Comparison of ENCODE assay signal across 10 cellular contexts in the genomic region with DNA sequence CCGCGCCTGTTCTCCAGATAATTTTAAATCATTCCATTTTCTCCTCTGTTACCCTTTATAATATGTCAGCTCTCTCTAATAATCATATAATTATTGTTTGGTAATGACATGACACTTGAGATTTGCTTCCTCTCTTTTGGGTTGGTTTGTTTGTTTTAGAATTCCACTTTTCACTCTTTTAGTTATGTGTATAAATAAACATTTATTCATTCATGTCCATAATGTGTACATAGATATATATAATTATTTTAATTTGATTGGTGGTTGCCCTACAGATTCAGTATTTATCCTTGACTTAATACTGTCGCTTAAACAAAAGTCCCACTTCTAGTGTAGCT.
DNase-seq lines count a peak whose midpoint lies in the region; ATAC-seq and TF ChIP-seq lines count a peak whose summit lies in the region.
"Had no signal": no experiment of that assay in that cellular context is flagged by ENCODE, and none has a peak within 500 bp of the region (broad histone marks: within the 10 kb centered on the region; RNA-seq: fewer than 3 reads in every experiment).

No MANE protein-coding gene starts in this region.

- H3K9me3 Mint-ChIP-seq in chondrocyte (ENCODE audit: low read depth), result no peaks in the 10 kb centered on the region
- peaks cover 0 to 7% (median 0%) of the 10 kb centered on the region in 11 donors for H3K9me3 Mint-ChIP-seq in naive thymus-derived CD4-positive, alpha-beta T cell
- H3K9me3 Mint-ChIP-seq in activated CD4-positive, alpha-beta memory T cell treated with anti-CD3 and anti-CD28 coated beads for 36 hours, result no peaks in the 10 kb centered on the region
- no peaks in the 10 kb centered on the region for H3K9me3 Mint-ChIP-seq in activated naive CD4-positive, alpha-beta T cell treated with anti-CD3 and anti-CD28 coated beads, Interleukin-2, amount 50 U/mL, for 72 hours
- H3K9me3 Mint-ChIP-seq: activated T-helper 1 cell treated with anti-CD3 and anti-CD28 coated beads, Interleukin-12 subunit alpha, Interleukin-12 subunit beta, Interleukin-2, Interleukin-4 antibody, amounts not matched to agents 30 ng/mL and 10 ng/mL and 1 ng/mL, durations not matched to agents 14 hours and 24 hours and 36 hours had no signal

- intact Hi-C loops in left ventricle myocardium inferior (cut with micrococcal nuclease), result no loop called here
- intact Hi-C loops in heart left ventricle (cut with DNase I), result no loop called here
- intact Hi-C loops in naive thymus-derived CD4-positive, alpha-beta T cell (cut with micrococcal nuclease), result no loop called here
- intact Hi-C loops in activated CD4-positive, alpha-beta memory T cell treated with anti-CD3 and anti-CD28 coated beads for 36 hours (cut with micrococcal nuclease), result no loop called here

- H3K4me1 ChIP-seq in left ventricle myocardium inferior (peaks cover 10% of the 10 kb centered on the region), heart left ventricle (peaks cover 0 to 12% (median 0%) of the 10 kb centered on the region in 12 donors)
- H3K4me1 ChIP-seq in naive thymus-derived CD4-positive, alpha-beta T cell (ENCODE audit: control insufficient read depth in 2 of 2, insufficient read depth in 2 of 2, low read length in 2 of 2), result no peaks in the 10 kb centered on the region

- peaks cover 50% of the 10 kb centered on the region for H3K27me3 Mint-ChIP-seq in chondrocyte (ENCODE audit: low read depth)
- H3K27me3 Mint-ChIP-seq in naive thymus-derived CD4-positive, alpha-beta T cell, result peaks cover 44 to 74% (median 67%) of the 10 kb centered on the region in 5 donors
- H3K27me3 Mint-ChIP-seq in activated CD4-positive, alpha-beta memory T cell treated with anti-CD3 and anti-CD28 coated beads for 36 hours, result peaks cover 47% of the 10 kb centered on the region

- H3K27ac ChIP-seq in left ventricle myocardium inferior (replicated peaks) (no peak overlapping the region), heart left ventricle (no peak overlapping the region)
- no peak overlapping the region for H3K27ac ChIP-seq in naive thymus-derived CD4-positive, alpha-beta T cell (ENCODE audit: low read depth, low read length)

- H3K9me3 ChIP-seq in left ventricle myocardium inferior (replicated peaks) (no peaks in the 10 kb centered on the region), heart left ventricle (no peaks in the 10 kb centered on the region)
- no peaks in the 10 kb centered on the region for H3K9me3 ChIP-seq in naive thymus-derived CD4-positive, alpha-beta T cell (ENCODE audit: control insufficient read depth in 2 of 3, low read length in 3 of 3)

- H3K36me3 ChIP-seq in left ventricle myocardium inferior (no peaks in the 10 kb centered on the region), heart left ventricle (no peaks in the 10 kb centered on the region)
- no peaks in the 10 kb centered on the region for H3K36me3 ChIP-seq in naive thymus-derived CD4-positive, alpha-beta T cell (ENCODE audit: control insufficient read depth in 2 of 3, insufficient read depth in 3 of 3, low read length in 3 of 3)

- POLR2A ChIA-PET in naive thymus-derived CD4-positive, alpha-beta T cell (lab: Charles Lee), result no interaction called here
- POLR2A ChIA-PET in activated CD4-positive, alpha-beta memory T cell treated with anti-CD3 and anti-CD28 coated beads for 36 hours (lab: Charles Lee), result no interaction called here

- peak overlapping the region; percentile 47 for H3K4me3 ChIP-seq in left ventricle myocardium inferior
- H3K4me3 ChIP-seq in heart left ventricle, result peak overlapping the region in 6 of 12 donors; percentile 11 to 42 (median 22)
- H3K4me3 ChIP-seq in naive thymus-derived CD4-positive, alpha-beta T cell (ENCODE audit: low read length), result no peak overlapping the region

- no peak for TF ChIP-seq POLR2A in heart left ventricle (IDR thresholded peaks at IDR 0.05)

- ATAC-seq in heart left ventricle (no peak), HG03571 (IDR thresholded peaks at IDR 0.05; ENCODE audit: unreplicated experiment) (no peak)
- ATAC-seq in naive thymus-derived CD4-positive, alpha-beta T cell, result no peak
- no peak for ATAC-seq in activated naive CD4-positive, alpha-beta T cell treated with anti-CD3 and anti-CD28 coated beads, Interleukin-2, amount 50 U/mL, for 72 hours

- H3K27me3 ChIP-seq in left ventricle myocardium inferior (ENCODE audit: low read depth), result peaks cover 97% of the 10 kb centered on the region
- peaks cover 15 to 70% (median 57%) of the 10 kb centered on the region in 9 donors for H3K27me3 ChIP-seq in heart left ventricle
- no peaks in the 10 kb centered on the region for H3K27me3 ChIP-seq in naive thymus-derived CD4-positive, alpha-beta T cell (ENCODE audit: control insufficient read depth in 2 of 2, insufficient read depth in 2 of 2, low read length in 2 of 2)

- peaks cover 2% of the 10 kb centered on the region for H3K36me3 Mint-ChIP-seq in chondrocyte (ENCODE audit: low read depth)
- H3K36me3 Mint-ChIP-seq in naive thymus-derived CD4-positive, alpha-beta T cell, result peaks cover 0 to 3% (median 0%) of the 10 kb centered on the region in 5 donors
- H3K36me3 Mint-ChIP-seq in activated CD4-positive, alpha-beta memory T cell treated with anti-CD3 and anti-CD28 coated beads for 36 hours, result no peaks in the 10 kb centered on the region
- peaks cover 4 to 5% of the 10 kb centered on the region in 2 donors for H3K36me3 Mint-ChIP-seq in activated naive CD4-positive, alpha-beta T cell treated with anti-CD3 and anti-CD28 coated beads, Interleukin-2, amount 50 U/mL, for 72 hours

- WGBS in heart left ventricle, 4 donors, result 34 to 43% (median 40%) methylated on average over 3 of the region's 3 CpGs

- CTCF ChIA-PET in naive thymus-derived CD4-positive, alpha-beta T cell (lab: Charles Lee), result interaction anchor here (1.1 kb wide), 1 partner anchor 46 kb away, joined by 3 read pairs; no protein-coding TSS in a partner anchor
- CTCF ChIA-PET in activated CD4-positive, alpha-beta memory T cell treated with anti-CD3 and anti-CD28 coated beads for 36 hours (lab: Charles Lee), result interaction anchor here (1.0 kb wide), 1 partner anchor 46 kb away, joined by 5 read pairs; no protein-coding TSS in a partner anchor

- DNase-seq in left ventricle myocardium inferior, result no peak
- DNase-seq in heart left ventricle, result no peak
- no peak for DNase-seq in chondrocyte (ENCODE audit: low spot score)
- DNase-seq in naive thymus-derived CD4-positive, alpha-beta T cell, result no peak
- DNase-seq in activated CD4-positive, alpha-beta memory T cell treated with anti-CD3 and anti-CD28 coated beads for 36 hours, result no peak
- no peak for DNase-seq in stimulated activated CD4-positive, alpha-beta T cell treated with anti-CD3 and anti-CD28 coated beads, Interleukin-4, amount 100 ng/mL, for 24 hours
- no peak for DNase-seq in activated naive CD4-positive, alpha-beta T cell treated with anti-CD3 and anti-CD28 coated beads, Interleukin-2, amount 50 U/mL, for 72 hours (ENCODE audit: low spot score in 2 of 2)
- DNase-seq: effector CD4-positive, alpha-beta T cell had no signal

- H3K4me1 Mint-ChIP-seq in chondrocyte (ENCODE audit: low read depth), result peaks cover 6% of the 10 kb centered on the region
- H3K4me1 Mint-ChIP-seq in naive thymus-derived CD4-positive, alpha-beta T cell, result peaks cover 0 to 11% (median 6%) of the 10 kb centered on the region in 7 donors
- H3K4me1 Mint-ChIP-seq in activated CD4-positive, alpha-beta memory T cell treated with anti-CD3 and anti-CD28 coated beads for 36 hours (ENCODE audit: low read depth), result peaks cover 2% of the 10 kb centered on the region

- no peak overlapping the region for H3K27ac Mint-ChIP-seq in chondrocyte (ENCODE audit: unreplicated experiment)
- no peak overlapping the region for H3K27ac Mint-ChIP-seq in naive thymus-derived CD4-positive, alpha-beta T cell
- no peak overlapping the region for H3K27ac Mint-ChIP-seq in activated CD4-positive, alpha-beta memory T cell treated with anti-CD3 and anti-CD28 coated beads for 36 hours
- no peak overlapping the region for H3K27ac Mint-ChIP-seq in activated naive CD4-positive, alpha-beta T cell treated with anti-CD3 and anti-CD28 coated beads, Interleukin-2, amount 50 U/mL, for 72 hours
- H3K27ac Mint-ChIP-seq: activated T-helper 1 cell treated with anti-CD3 and anti-CD28 coated beads, Interleukin-12 subunit alpha, Interleukin-12 subunit beta, Interleukin-2, Interleukin-4 antibody, amounts not matched to agents 30 ng/mL and 10 ng/mL and 1 ng/mL, durations not matched to agents 14 hours and 24 hours and 36 hours had no signal

- TF ChIP-seq CTCF in left ventricle myocardium inferior (IDR thresholded peaks at IDR 0.05; ENCODE audit: borderline replicate concordance) (no peak), heart left ventricle (IDR thresholded peaks at IDR 0.05) (no peak), chondrocyte (IDR thresholded peaks at IDR 0.05) (no peak)

- H3K4me3 Mint-ChIP-seq in chondrocyte (ENCODE audit: unreplicated experiment), result peak overlapping the region; percentile 49
- H3K4me3 Mint-ChIP-seq in naive thymus-derived CD4-positive, alpha-beta T cell, result peak overlapping the region in 8 of 10 donors; percentile 51 to 71 (median 62)
- H3K4me3 Mint-ChIP-seq in activated CD4-positive, alpha-beta memory T cell treated with anti-CD3 and anti-CD28 coated beads for 36 hours, result no peak overlapping the region
- H3K4me3 Mint-ChIP-seq: activated T-helper 1 cell treated with anti-CD3 and anti-CD28 coated beads, Interleukin-12 subunit alpha, Interleukin-12 subunit beta, Interleukin-2, Interleukin-4 antibody, amounts not matched to agents 30 ng/mL and 10 ng/mL and 1 ng/mL, durations not matched to agents 14 hours and 24 hours and 36 hours had no signal
